1 cellular context compared by ENCODE assay signal in genomic region chrX:5113128-5113527, GRCh38.
TF ChIP-seq lines count a peak whose summit lies in the region.

No MANE protein-coding gene starts in this region.

TF ChIP-seq in HCT116, 20 proteins besides CTCF, POLR2A, EP300 and RAD21 (continued from another document):
- TF ChIP-seq, protein P1, sequence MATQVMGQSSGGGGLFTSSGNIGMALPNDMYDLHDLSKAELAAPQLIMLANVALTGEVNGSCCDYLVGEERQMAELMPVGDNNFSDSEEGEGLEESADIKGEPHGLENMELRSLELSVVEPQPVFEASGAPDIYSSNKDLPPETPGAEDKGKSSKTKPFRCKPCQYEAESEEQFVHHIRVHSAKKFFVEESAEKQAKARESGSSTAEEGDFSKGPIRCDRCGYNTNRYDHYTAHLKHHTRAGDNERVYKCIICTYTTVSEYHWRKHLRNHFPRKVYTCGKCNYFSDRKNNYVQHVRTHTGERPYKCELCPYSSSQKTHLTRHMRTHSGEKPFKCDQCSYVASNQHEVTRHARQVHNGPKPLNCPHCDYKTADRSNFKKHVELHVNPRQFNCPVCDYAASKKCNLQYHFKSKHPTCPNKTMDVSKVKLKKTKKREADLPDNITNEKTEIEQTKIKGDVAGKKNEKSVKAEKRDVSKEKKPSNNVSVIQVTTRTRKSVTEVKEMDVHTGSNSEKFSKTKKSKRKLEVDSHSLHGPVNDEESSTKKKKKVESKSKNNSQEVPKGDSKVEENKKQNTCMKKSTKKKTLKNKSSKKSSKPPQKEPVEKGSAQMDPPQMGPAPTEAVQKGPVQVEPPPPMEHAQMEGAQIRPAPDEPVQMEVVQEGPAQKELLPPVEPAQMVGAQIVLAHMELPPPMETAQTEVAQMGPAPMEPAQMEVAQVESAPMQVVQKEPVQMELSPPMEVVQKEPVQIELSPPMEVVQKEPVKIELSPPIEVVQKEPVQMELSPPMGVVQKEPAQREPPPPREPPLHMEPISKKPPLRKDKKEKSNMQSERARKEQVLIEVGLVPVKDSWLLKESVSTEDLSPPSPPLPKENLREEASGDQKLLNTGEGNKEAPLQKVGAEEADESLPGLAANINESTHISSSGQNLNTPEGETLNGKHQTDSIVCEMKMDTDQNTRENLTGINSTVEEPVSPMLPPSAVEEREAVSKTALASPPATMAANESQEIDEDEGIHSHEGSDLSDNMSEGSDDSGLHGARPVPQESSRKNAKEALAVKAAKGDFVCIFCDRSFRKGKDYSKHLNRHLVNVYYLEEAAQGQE (IDR thresholded peaks at IDR 0.05; ENCODE audit: low read depth), result no peak
- TF ChIP-seq TCF7L2 (IDR thresholded peaks at IDR 0.05; ENCODE audit: borderline replicate concordance, extremely low read depth, insufficient read depth, insufficient read length), result no peak
